Comparison of ENCODE assay signal across 22 cellular contexts in genomic region chr5:108688487-108688886, GRCh38. TPM values are rescaled to one million over a fixed set of nuclear protein-coding genes. Genes with fewer than 3 reads are reported as not detected.
DNase-seq lines count a peak whose midpoint lies in the region; ATAC-seq, FAIRE-seq and TF ChIP-seq lines count a peak whose summit lies in the region.
"Had no signal": no experiment of that assay in that cellular context is flagged by ENCODE, and none has a peak within 500 bp of the region (broad histone marks: within the 10 kb centered on the region; RNA-seq: fewer than 3 reads in every experiment).

No MANE protein-coding gene starts in this region.

- POLR2A ChIA-PET in K562 (lab: Yijun Ruan, JAX) = interaction anchor here (1.0 to 1.8 kb wide), 3 partner anchors 26 to 333 kb away, joined by 3 to 5 read pairs (median 3); no protein-coding TSS in a partner anchor
- POLR2A ChIA-PET in A673 (lab: Charles Lee; ENCODE audit: low non-redundant PET) = no interaction called here

- H3K27ac ChIP-seq in GM23338 (ENCODE audit: low read depth) (0 out of 2 replicates have a peak overlapping the region, but pooled peaks have one; percentile 17), K562 (ENCODE audit: extremely low read depth, low read depth, low read length) (no peak overlapping the region), thoracic aorta (peak overlapping the region; percentile 44 to 70), A673 (ENCODE audit: low read depth, low read length, poor library complexity, severe bottlenecking) (no peak overlapping the region)
- H3K27ac ChIP-seq: C4-2B had no signal

- H2AFZ ChIP-seq in GM23338 = no peak overlapping the region
- H2AFZ ChIP-seq in K562 (ENCODE audit: low read depth, low read length) = 0 out of 2 replicates have a peak overlapping the region, but pooled peaks have one; percentile 21

- in situ Hi-C loops in K562 (cut with MboI) = no loop called here

- no peaks in the 10 kb centered on the region for H3K36me3 ChIP-seq in GM23338 (ENCODE audit: insufficient read depth)
- no peaks in the 10 kb centered on the region for H3K36me3 ChIP-seq in K562 (ENCODE audit: control insufficient read depth, insufficient read depth, low read length)
- no peaks in the 10 kb centered on the region for H3K36me3 ChIP-seq in mucosa of descending colon (ENCODE audit: low read depth)
- no peaks in the 10 kb centered on the region for H3K36me3 ChIP-seq in thoracic aorta
- H3K36me3 ChIP-seq in A673 (ENCODE audit: insufficient read depth, low read length, poor library complexity, severe bottlenecking) = no peaks in the 10 kb centered on the region

- CTCF ChIA-PET in K562 (lab: Yijun Ruan, JAX; ENCODE audit: low intra/inter-chr PET ratio) (interaction anchor here (0.5 kb wide), 1 partner anchor 12 kb away, joined by 4 read pairs; no protein-coding TSS in a partner anchor), A673 (lab: Charles Lee) (no interaction called here)

- H3F3A ChIP-seq in GM23338 (replicated peaks; ENCODE audit: low read depth) = no peaks in the 10 kb centered on the region

- no peak overlapping the region for H3K27ac Mint-ChIP-seq in GM23338
- H3K27ac Mint-ChIP-seq in natural killer cell treated with Interleukin-12 subunit alpha and Interleukin-12 subunit beta and Interleukin-15 and Interleukin-18, amount 100 ng/mL, for 72 hours = no peak overlapping the region
- H3K27ac Mint-ChIP-seq: CD4-positive, alpha-beta T cell; HFFc6 had no signal

- H3K4me1 ChIP-seq in GM23338 (ENCODE audit: insufficient read depth) (peaks cover 22% of the 10 kb centered on the region), K562 (replicated peaks in 1 of 2; ENCODE audit: control insufficient read depth in 2 of 2, insufficient read depth in 2 of 2, low read length in 2 of 2) (peaks cover 0 to 6% of the 10 kb centered on the region in 2 experiments; a peak in 2 of 5 replicates), mucosa of descending colon (ENCODE audit: low read depth) (no peaks in the 10 kb centered on the region), thoracic aorta (ENCODE audit: control insufficient read depth in 1 of 2, low read depth in 2 of 2) (peaks cover 12 to 13% of the 10 kb centered on the region in 2 donors), A673 (ENCODE audit: insufficient read depth, low read length, poor library complexity, severe bottlenecking) (no peaks in the 10 kb centered on the region)

- ATAC-seq in GM23338 = no peak
- ATAC-seq in K562 = no peak
- peak; percentile 47 for ATAC-seq in mucosa of descending colon
- ATAC-seq in thoracic aorta (ENCODE audit: insufficient number of reproducible peaks, low FRiP score, low read depth) = no peak
- ATAC-seq in natural killer cell treated with Interleukin-12 subunit alpha and Interleukin-12 subunit beta and Interleukin-15 and Interleukin-18, amount 100 ng/mL, for 72 hours = no peak
- ATAC-seq: HCT116 had no signal

- no peaks in the 10 kb centered on the region for H3K79me2 ChIP-seq in GM23338 (replicated peaks; ENCODE audit: insufficient read depth)
- no peaks in the 10 kb centered on the region for H3K79me2 ChIP-seq in K562 (ENCODE audit: control insufficient read depth, insufficient read depth, low read length)

- no peaks in the 10 kb centered on the region; the same call in 1 of the 3 replicates for H3K36me3 Mint-ChIP-seq in GM23338 (ENCODE audit: low read depth)
- no peaks in the 10 kb centered on the region for H3K36me3 Mint-ChIP-seq in natural killer cell treated with Interleukin-12 subunit alpha and Interleukin-12 subunit beta and Interleukin-15 and Interleukin-18, amount 100 ng/mL, for 72 hours

- intact Hi-C loops in K562 (cut with micrococcal nuclease) = loop anchor here (10.0 kb wide), 1 partner anchor 136 kb away; no protein-coding TSS in a partner anchor
- intact Hi-C loops in mucosa of descending colon (cut with DNase I, micrococcal nuclease) = no loop called here
- intact Hi-C loops in A673 (cut with micrococcal nuclease; ENCODE audit: unreplicated experiment) = no loop called here

- DNase-seq in GM23338 (ENCODE audit: low spot score) (no peak), K562 (ENCODE audit: extremely low read depth in 1 of 4, low spot score in 3 of 4) (no peak), mucosa of descending colon (no peak), thoracic aorta (ENCODE audit: low spot score) (no peak), NCI-H345 (lab: John Stamatoyannopoulos, UW) (no peak), NCI-H1105 treated with DMSO at 0.1 percent for 48 hours (lab: John Stamatoyannopoulos, UW) (no peak), A673 (ENCODE audit: low spot score) (no peak)
- DNase-seq in natural killer cell treated with Interleukin-12 subunit alpha and Interleukin-12 subunit beta and Interleukin-15 and Interleukin-18, amount 100 ng/mL, for 72 hours (ENCODE audit: low spot score) = no peak
- DNase-seq: AML-193; Caco-2; CD4-positive, alpha-beta T cell; GDM1; GOT3; H7; HFFc6; IMR-90; KG1 had no signal

- TF ChIP-seq EP300 in K562 (IDR thresholded peaks at IDR 0.05; ENCODE audit: low read length) = no peak

- TF ChIP-seq POLR2A in K562 (conservative IDR thresholded peaks at IDR 0.05) = no peak

- peaks cover 4% of the 10 kb centered on the region for H3K27me3 Mint-ChIP-seq in GM23338 (ENCODE audit: insufficient read depth, low read depth, poor library complexity)
- peaks cover 0 to 7% of the 10 kb centered on the region in 2 donors for H3K27me3 Mint-ChIP-seq in natural killer cell treated with Interleukin-12 subunit alpha and Interleukin-12 subunit beta and Interleukin-15 and Interleukin-18, amount 100 ng/mL, for 72 hours

- H3K9me1 ChIP-seq in K562 (ENCODE audit: control insufficient read depth, insufficient read depth, low read length) = no peaks in the 10 kb centered on the region

- TF ChIP-seq RAD21 in K562 (CRISPR knock-in tag; conservative IDR thresholded peaks at IDR 0.05 in 1 of 2, IDR thresholded peaks at IDR 0.05 in 1 of 2) = no peak

- H3K9me3 Mint-ChIP-seq in GM23338 = no peaks in the 10 kb centered on the region; the same call in 2 of the 3 replicates
- H3K9me3 Mint-ChIP-seq in natural killer cell treated with Interleukin-12 subunit alpha and Interleukin-12 subunit beta and Interleukin-15 and Interleukin-18, amount 100 ng/mL, for 72 hours = no peaks in the 10 kb centered on the region
- H3K9me3 Mint-ChIP-seq: CD4-positive, alpha-beta T cell; HFFc6 had no signal

- H3K4me3 Mint-ChIP-seq in GM23338 = no peak overlapping the region
- no peak overlapping the region for H3K4me3 Mint-ChIP-seq in natural killer cell treated with Interleukin-12 subunit alpha and Interleukin-12 subunit beta and Interleukin-15 and Interleukin-18, amount 100 ng/mL, for 72 hours
- H3K4me3 Mint-ChIP-seq: CD4-positive, alpha-beta T cell; HFFc6 had no signal

- H3K4me1 Mint-ChIP-seq in GM23338 = peaks cover 31% of the 10 kb centered on the region
- H3K4me1 Mint-ChIP-seq in natural killer cell treated with Interleukin-12 subunit alpha and Interleukin-12 subunit beta and Interleukin-15 and Interleukin-18, amount 100 ng/mL, for 72 hours (ENCODE audit: low read depth in 2 of 2) = no peaks in the 10 kb centered on the region

- BruUV-seq in K562 (replicated peaks; lab: Mats Ljungman, UMichigan) = no TSS peak
- BruUV-seq in A673 (replicated peaks; lab: Mats Ljungman, UMichigan) = no TSS peak

- H3K27me3 ChIP-seq in GM23338 (ENCODE audit: insufficient read depth) (no peaks in the 10 kb centered on the region), K562 (ENCODE audit: control insufficient read depth in 2 of 2, insufficient read depth in 2 of 2, low read length in 2 of 2) (no peaks in the 10 kb centered on the region), thoracic aorta (replicated peaks; ENCODE audit: insufficient read depth) (no peaks in the 10 kb centered on the region), A673 (replicated peaks; ENCODE audit: insufficient read depth, low read depth, low read length, poor library complexity) (no peaks in the 10 kb centered on the region)

- no peak for FAIRE-seq in K562 (lab: Jason Lieb, UNC)
- FAIRE-seq: A204.1, D721Med, HTR-8/SVneo had no signal

- H3K9me3 ChIP-seq in K562 (replicated peaks; ENCODE audit: control insufficient read depth, insufficient read depth, low read depth, low read length) (no peaks in the 10 kb centered on the region), mucosa of descending colon (no peaks in the 10 kb centered on the region), thoracic aorta (no peaks in the 10 kb centered on the region), A673 (ENCODE audit: low read depth, low read length, poor library complexity, severe bottlenecking) (no peaks in the 10 kb centered on the region)
- H3K9me3 ChIP-seq: Caco-2 had no signal

- H3K9me2 ChIP-seq in GM23338 (ENCODE audit: insufficient read depth) = peaks cover 8% of the 10 kb centered on the region; the same call in 1 of the 2 replicates

- no peak for TF ChIP-seq CTCF in GM23338 (conservative IDR thresholded peaks at IDR 0.05; ENCODE audit: low read depth in 2 of 2)
- no peak for TF ChIP-seq CTCF in K562 (IDR thresholded peaks at IDR 0.05 in 2 of 3, conservative IDR thresholded peaks at IDR 0.05 in 1 of 3; ENCODE audit: insufficient read depth in 2 of 3, low read depth in 1 of 3, low read length in 3 of 3)
- no peak for TF ChIP-seq CTCF in mucosa of descending colon (IDR thresholded peaks at IDR 0.05)
- no peak for TF ChIP-seq CTCF in thoracic aorta (IDR thresholded peaks at IDR 0.05)
- TF ChIP-seq CTCF in A673 (conservative IDR thresholded peaks at IDR 0.05; ENCODE audit: low read depth, low read length) = no peak

- no peak overlapping the region for H3K9ac ChIP-seq in K562 (ENCODE audit: insufficient read depth in 1 of 2, low read depth in 2 of 2, low read length in 2 of 2)

- H3K4me3 ChIP-seq in GM23338 (no peak overlapping the region), K562 (no peak overlapping the region), mucosa of descending colon (no peak overlapping the region), thoracic aorta (no peak overlapping the region), A673 (ENCODE audit: low read depth, low read length, poor library complexity, severe bottlenecking) (no peak overlapping the region)

- H3K4me2 ChIP-seq in GM23338 (no peak overlapping the region), K562 (ENCODE audit: insufficient read depth, low read length) (no peak overlapping the region)

- no peaks in the 10 kb centered on the region for H4K20me1 ChIP-seq in GM23338 (replicated peaks; ENCODE audit: insufficient read depth)
- no peaks in the 10 kb centered on the region for H4K20me1 ChIP-seq in K562 (replicated peaks; ENCODE audit: control insufficient read depth, insufficient read depth, low read length)

RNA-seq across cellular contexts. Expression of gene FER, which starts 59.2 kb away (rescaled TPM):
- total RNA-seq in GM23338 (2014; rRNA removed; shearing (Covaris generic)) = 14.2 and 17.4 TPM in 2 replicates
- 23.5 and 34.8 TPM in 2 replicates for polyA plus RNA-seq in GM23338 (2016; fragmentation: Nextera tagmentation; extraction: Ambion mirVana)
- 11.5 and 57.2 TPM in 2 replicates for total RNA-seq in K562 (2011; cell fraction: chromatin; rRNA removed; ENCODE audit: low replicate concordance)
- 3.0 and 4.7 TPM in 2 replicates for total RNA-seq in K562 (2011; cell fraction: nucleolus; rRNA removed)
- 9.2 and 12.5 TPM in 2 replicates for total RNA-seq in K562 (2011; cell fraction: nucleoplasm; rRNA removed)
- 6.7 and 9.7 TPM in 2 replicates for total RNA-seq in K562 (2014; rRNA removed)
- total RNA-seq in K562 (2014; rRNA removed; fragmentation: Illumina TruSeq; extraction: Trizol) = 18.2 and 22.5 TPM in 2 replicates
- total RNA-seq in K562 (2015; rRNA removed; fragmentation: Illumina TruSeq; extraction: Trizol) = 13.8 and 16.8 TPM in 2 replicates
- total RNA-seq in K562 (2021) = 14.3 and 16.7 TPM in 2 replicates
- polyA plus RNA-seq in K562 (2011; rRNA removed) = 6.4 and 8.5 TPM in 2 replicates
- 0.64 and 1.4 TPM in 2 replicates for polyA plus RNA-seq in K562 (2011; cell fraction: cytosol; rRNA removed)
- 3.3 and 5.0 TPM in 2 replicates for polyA plus RNA-seq in K562 (2011; cell fraction: nucleus; rRNA removed)
- 7.3 and 8.2 TPM in 2 replicates for polyA plus RNA-seq in K562 (2012)
- 6.9 and 8.9 TPM in 2 replicates for polyA plus RNA-seq in K562 (2014; fragmentation: Illumina TruSeq; extraction: Trizol)
- 10 to 100 TPM in 1 of 2 experiments, 1 to 10 TPM in 1; 8.8 to 10.3 TPM for polyA plus RNA-seq in K562 (2014; fragmentation: Nextera tagmentation; extraction: Ambion mirVana)
- 7.4 and 10.5 TPM in 2 replicates for polyA plus RNA-seq in K562 (2014; rRNA removed)
- polyA minus RNA-seq in K562 (2011; rRNA and poly(A)+ RNA removed) = 36.9 and 51.5 TPM in 2 replicates
- polyA minus RNA-seq in K562 (2011; cell fraction: cytosol; rRNA and poly(A)+ RNA removed) = 4.3 and 6.3 TPM in 2 replicates
- 12.7 and 35.9 TPM in 2 replicates for polyA minus RNA-seq in K562 (2011; cell fraction: nucleus; rRNA and poly(A)+ RNA removed)
- total RNA-seq in mucosa of descending colon = 10 to 100 TPM; 12.8 to 44.0 (median 13.6) TPM
- total RNA-seq in thoracic aorta = 10 to 100 TPM; 15.6 to 38.1 TPM
- 16.4 and 16.6 TPM in 2 replicates for total RNA-seq in A673 (2021)
- 10 to 100 TPM; 13.4 to 22.1 TPM for total RNA-seq in natural killer cell treated with Interleukin-12 subunit alpha and Interleukin-12 subunit beta and Interleukin-15 and Interleukin-18, amount 100 ng/mL, for 72 hours

Comparison
In these comparisons a context has a peak if more than half of its experiments do, and no peak if none do; other contexts are left out.
1. H3K27ac ChIP-seq: peak in GM23338 (single experiment) and thoracic aorta (2 of 2); none in K562 (single experiment) and A673 (single experiment).